ENCODE assay signal across 20 cellular contexts in the genomic region with DNA sequence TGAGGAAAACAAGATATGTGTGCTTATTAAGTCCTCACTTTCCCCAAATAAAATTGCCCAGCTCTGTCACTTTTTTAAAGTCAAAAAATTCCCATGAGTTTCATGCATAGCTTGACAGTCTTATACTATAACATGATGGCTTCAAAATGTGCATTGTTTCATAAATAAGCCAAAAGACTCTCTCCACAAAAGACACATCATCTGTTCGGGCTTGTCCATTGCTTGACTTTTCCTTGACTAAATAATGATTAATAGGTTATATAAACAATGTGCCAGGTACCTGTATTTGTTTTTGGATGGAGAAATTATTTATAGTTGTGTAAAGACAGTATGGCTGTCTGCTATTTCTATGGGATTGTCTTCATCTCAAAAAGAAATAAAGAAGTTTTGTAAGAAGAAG.
DNase-seq lines count a peak whose midpoint lies in the region; ATAC-seq and TF ChIP-seq lines count a peak whose summit lies in the region.
"Had no signal": no experiment of that assay in that cellular context is flagged by ENCODE, and none has a peak within 500 bp of the region (broad histone marks: within the 10 kb centered on the region; RNA-seq: fewer than 3 reads in every experiment).

No MANE protein-coding gene starts in this region.

- H3K27me3 ChIP-seq in BLaER1 (no peaks in the 10 kb centered on the region), heart left ventricle (no peaks in the 10 kb centered on the region)
- H3K27me3 ChIP-seq in CD4-positive, alpha-beta memory T cell (ENCODE audit: insufficient read depth, low read length) = no peaks in the 10 kb centered on the region
- H3K27me3 ChIP-seq: dorsolateral prefrontal cortex, hepatocyte, testis, vagina had no signal

- H3K4me2 ChIP-seq in BLaER1 = peak overlapping the region; percentile 34; the same call in 1 of the 2 replicates
- H3K4me2 ChIP-seq: hepatocyte, KMS-11, PC-9 had no signal

- H3K27ac ChIP-seq in BLaER1 (no peak overlapping the region), SK-N-MC (0 out of 2 replicates have a peak overlapping the region, but pooled peaks have one; percentile 54), heart left ventricle (peak overlapping the region in 1 of 12 donors; percentile 42)
- no peak overlapping the region for H3K27ac ChIP-seq in CD4-positive, alpha-beta memory T cell (ENCODE audit: low read depth, low read length)
- H3K27ac ChIP-seq: dorsolateral prefrontal cortex, hepatocyte, KMS-11, PC-9, testis, vagina had no signal

- H3K27ac Mint-ChIP-seq in CD4-positive, alpha-beta memory T cell = peak overlapping the region in 1 of 7 donors; percentile 20

- H3K9me3 Mint-ChIP-seq in CD4-positive, alpha-beta memory T cell = peaks cover 0 to 32% (median 27%) of the 10 kb centered on the region in 8 donors

- no peak for DNase-seq in CD4-positive, alpha-beta memory T cell
- DNase-seq in SK-N-MC (ENCODE audit: low read depth, low spot score) (no peak), NCI-H2107 treated with DMSO at 0.1 percent for 48 hours (lab: John Stamatoyannopoulos, UW; ENCODE audit: unreplicated experiment) (no peak), heart left ventricle (no peak), NCI-H2081 treated with DMSO at 0.1 percent for 48 hours (lab: John Stamatoyannopoulos, UW) (no peak)
- DNase-seq: activated effector memory CD4-positive, alpha-beta T cell treated with anti-CD3 and anti-CD28 coated beads, Interleukin-2, amount 50 U/mL, for 16 hours; aorta; central memory CD4-positive, alpha-beta T cell; COR-L47; dorsolateral prefrontal cortex; NCI-H1930; PC-9; stimulated activated CD4-positive, alpha-beta T cell treated with anti-CD3 and anti-CD28 coated beads, Interleukin-1b, Interleukin-23, amount 100 ng/mL, for 48 hours; testis had no signal

- H3K4me1 Mint-ChIP-seq in CD4-positive, alpha-beta memory T cell = peaks cover 19 to 37% (median 29%) of the 10 kb centered on the region in 4 donors

- H3K27me3 Mint-ChIP-seq in CD4-positive, alpha-beta memory T cell = no peaks in the 10 kb centered on the region

- WGBS in heart left ventricle, 4 donors = 91 to 98% (median 92%) methylated on average over 1 of the region's 1 CpG

- CTCF ChIA-PET in CD4-positive, alpha-beta memory T cell (lab: Charles Lee; ENCODE audit: partially characterized antibody) = interaction anchor here (0.8 kb wide), 1 partner anchor 340 kb away, joined by 3 read pairs; no protein-coding TSS in a partner anchor

- POLR2A ChIA-PET in CD4-positive, alpha-beta memory T cell (lab: Charles Lee; ENCODE audit: partially characterized antibody) = no interaction called here

- H3K4me3 ChIP-seq in BLaER1 (no peak overlapping the region), SK-N-MC (no peak overlapping the region), heart left ventricle (no peak overlapping the region)
- no peak overlapping the region for H3K4me3 ChIP-seq in CD4-positive, alpha-beta memory T cell (ENCODE audit: low read length in 2 of 2)
- H3K4me3 ChIP-seq: dorsolateral prefrontal cortex, hepatocyte, PC-9, skin epidermis, testis, vagina had no signal

- peaks cover 13 to 21% of the 10 kb centered on the region in 2 donors for H3K36me3 Mint-ChIP-seq in CD4-positive, alpha-beta memory T cell

- H3K4me1 ChIP-seq in BLaER1 (peaks cover 9% of the 10 kb centered on the region), heart left ventricle (peaks cover 0 to 44% (median 0%) of the 10 kb centered on the region in 12 donors)
- H3K4me1 ChIP-seq in CD4-positive, alpha-beta memory T cell (ENCODE audit: insufficient read depth, low read length) = peaks cover 27% of the 10 kb centered on the region
- H3K4me1 ChIP-seq: testis, vagina had no signal

- H3K36me3 ChIP-seq in BLaER1 = no peaks in the 10 kb centered on the region
- H3K36me3 ChIP-seq in CD4-positive, alpha-beta memory T cell (ENCODE audit: insufficient read depth, low read length) = no peaks in the 10 kb centered on the region
- no peaks in the 10 kb centered on the region for H3K36me3 ChIP-seq in SK-N-MC (ENCODE audit: insufficient read depth, low read length)
- no peaks in the 10 kb centered on the region for H3K36me3 ChIP-seq in heart left ventricle
- H3K36me3 ChIP-seq: vagina had no signal

- no peak for TF ChIP-seq POLR2A in heart left ventricle (IDR thresholded peaks at IDR 0.05)

- no peak overlapping the region for H3K9ac ChIP-seq in BLaER1
- no peak overlapping the region for H3K9ac ChIP-seq in SK-N-MC (ENCODE audit: insufficient read length)
- H3K9ac ChIP-seq: KMS-11 had no signal

- ATAC-seq in esophagus mucosa (peak; percentile 71), heart left ventricle (no peak)

- H3K9me3 ChIP-seq in BLaER1 (peaks cover 40% of the 10 kb centered on the region), SK-N-MC (ENCODE audit: low read depth, low read length) (no peaks in the 10 kb centered on the region), heart left ventricle (peaks cover 0 to 26% (median 13%) of the 10 kb centered on the region in 12 donors)
- peaks cover 0 to 8% of the 10 kb centered on the region in 2 donors for H3K9me3 ChIP-seq in CD4-positive, alpha-beta memory T cell (ENCODE audit: control insufficient read depth in 1 of 2, low read length in 2 of 2)
- H3K9me3 ChIP-seq: testis had no signal

- TF ChIP-seq CTCF in heart left ventricle (IDR thresholded peaks at IDR 0.05) = no peak

- peak overlapping the region in 6 of 8 donors; percentile 24 to 77 (median 67) for H3K4me3 Mint-ChIP-seq in CD4-positive, alpha-beta memory T cell

- H4K20me1 ChIP-seq in BLaER1 = no peaks in the 10 kb centered on the region

- intact Hi-C loops in CD4-positive, alpha-beta memory T cell (cut with micrococcal nuclease) = no loop called here
- intact Hi-C loops in heart left ventricle (cut with DNase I) = loop anchor here in 1 of 10 donors (5.0 kb wide), 1 partner anchor 83 kb away; no protein-coding TSS in a partner anchor
